ENCODE assay signal across 1 cellular context in genomic region chr5:177049285-177049684, GRCh38.
TF ChIP-seq lines count a peak whose summit lies in the region.

No MANE protein-coding gene starts in this region.

TF ChIP-seq in GM23338, 12 proteins besides CTCF, POLR2A, EP300 and RAD21:
- TF ChIP-seq ZNF462 (CRISPR knock-in tag; IDR thresholded peaks at IDR 0.05) (no peak), CREB1 (CRISPR knock-in tag; IDR thresholded peaks at IDR 0.05; ENCODE audit: low read depth) (no peak), EZH2phosphoT487 (IDR thresholded peaks at IDR 0.05; ENCODE audit: unreplicated experiment) (no peak), NANOG (IDR thresholded peaks at IDR 0.05; ENCODE audit: borderline replicate concordance) (no peak), JUNB (IDR thresholded peaks at IDR 0.05; ENCODE audit: unreplicated experiment) (no peak), EZH2 (IDR thresholded peaks at IDR 0.05; ENCODE audit: low read depth, unreplicated experiment) (no peak), POLR2AphosphoS5 (IDR thresholded peaks at IDR 0.05; ENCODE audit: low read depth) (no peak), STAT1 (IDR thresholded peaks at IDR 0.05; ENCODE audit: unreplicated experiment) (no peak), REST (IDR thresholded peaks at IDR 0.05; ENCODE audit: unreplicated experiment) (no peak), ZNF114 (CRISPR knock-in tag; IDR thresholded peaks at IDR 0.05) (no peak), ZNF331 (CRISPR knock-in tag; IDR thresholded peaks at IDR 0.05; ENCODE audit: low read depth) (no peak)
- TF ChIP-seq, protein P1, sequence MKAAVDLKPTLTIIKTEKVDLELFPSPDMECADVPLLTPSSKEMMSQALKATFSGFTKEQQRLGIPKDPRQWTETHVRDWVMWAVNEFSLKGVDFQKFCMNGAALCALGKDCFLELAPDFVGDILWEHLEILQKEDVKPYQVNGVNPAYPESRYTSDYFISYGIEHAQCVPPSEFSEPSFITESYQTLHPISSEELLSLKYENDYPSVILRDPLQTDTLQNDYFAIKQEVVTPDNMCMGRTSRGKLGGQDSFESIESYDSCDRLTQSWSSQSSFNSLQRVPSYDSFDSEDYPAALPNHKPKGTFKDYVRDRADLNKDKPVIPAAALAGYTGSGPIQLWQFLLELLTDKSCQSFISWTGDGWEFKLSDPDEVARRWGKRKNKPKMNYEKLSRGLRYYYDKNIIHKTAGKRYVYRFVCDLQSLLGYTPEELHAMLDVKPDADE (IDR thresholded peaks at IDR 0.05), result no peak
